Comparison of ENCODE assay signal across 1 cellular context in the genomic region with DNA sequence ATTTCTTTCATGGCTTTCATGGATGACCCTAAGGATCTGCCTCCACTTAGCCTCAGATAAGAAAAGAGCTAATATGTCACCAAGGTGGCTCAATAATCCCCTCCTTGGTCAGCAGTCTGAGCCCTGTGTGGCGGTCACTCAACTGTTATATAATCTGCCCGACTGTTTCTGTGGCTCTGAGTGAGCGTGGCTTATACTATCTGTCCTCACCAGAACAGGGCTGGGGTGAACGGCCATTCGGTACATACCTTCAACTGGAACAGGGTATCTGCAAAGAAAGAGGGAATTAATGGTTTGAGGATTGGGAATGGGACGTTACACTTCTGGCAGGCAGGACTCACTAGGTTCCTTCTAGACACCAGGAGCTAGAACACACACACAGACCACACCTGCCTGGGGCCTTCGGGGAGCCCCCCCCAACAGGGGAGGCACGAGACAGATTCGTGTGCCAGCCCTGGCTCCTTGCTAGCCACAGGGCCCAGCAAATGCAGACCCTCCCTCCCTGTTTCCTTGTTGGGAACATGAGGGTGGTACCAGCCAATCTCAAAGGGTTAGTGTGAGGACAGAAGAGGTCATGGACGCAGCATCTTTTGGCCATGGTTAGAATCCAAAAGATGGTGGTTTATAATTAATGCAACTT.
A peak's percentile ranks its signal among the peaks of the same experiment; 100 is the strongest.
TF ChIP-seq lines count a peak whose summit lies in the region.

No MANE protein-coding gene starts in this region.

TF ChIP-seq in K562, 482 proteins besides CTCF, POLR2A, EP300 and RAD21 (continued from another document):
- TF ChIP-seq POLR3G (IDR thresholded peaks at IDR 0.05; ENCODE audit: extremely low read depth, insufficient read length, insufficient replicate concordance) (no peak), MBD2 (IDR thresholded peaks at IDR 0.05; ENCODE audit: borderline replicate concordance, low read depth) (no peak), CHD4 (IDR thresholded peaks at IDR 0.05; ENCODE audit: insufficient read depth, insufficient replicate concordance, low read depth, low read length, poor library complexity, severe bottlenecking) (no peak), SLC30A9 (CRISPR knock-in tag; IDR thresholded peaks at IDR 0.05) (no peak), JUND (IDR thresholded peaks at IDR 0.05; ENCODE audit: borderline replicate concordance, low read depth, low read length) (no peak), JUND (tag; IDR thresholded peaks at IDR 0.05; ENCODE audit: borderline replicate concordance, low read depth, low read length) (no peak), BCOR (IDR thresholded peaks at IDR 0.05) (no peak), POLR2AphosphoS5 (IDR thresholded peaks at IDR 0.05; ENCODE audit: control insufficient read depth, insufficient read depth, low read depth, low read length) (no peak), ZBTB12 (CRISPR knock-in tag; IDR thresholded peaks at IDR 0.05) (no peak), POLR2AphosphoS2 (IDR thresholded peaks at IDR 0.05; ENCODE audit: low read length) (no peak), ELF4 (CRISPR knock-in tag; IDR thresholded peaks at IDR 0.05) (no peak), ETV1 (tag; conservative IDR thresholded peaks at IDR 0.05; ENCODE audit: low read depth) (no peak), HNRNPK (IDR thresholded peaks at IDR 0.05; ENCODE audit: low read depth, low read length, poor library complexity, severe bottlenecking) (no peak), TCF3 (CRISPR knock-in tag; IDR thresholded peaks at IDR 0.05) (peak; percentile 88), NR2C2 (CRISPR knock-in tag; IDR thresholded peaks at IDR 0.05) (no peak), NR2C2 (tag; IDR thresholded peaks at IDR 0.05) (no peak), MYBL2 (IDR thresholded peaks at IDR 0.05; ENCODE audit: low read depth) (no peak), MYBL2 (CRISPR knock-in tag; IDR thresholded peaks at IDR 0.05; ENCODE audit: borderline replicate concordance) (no peak), ZNF436 (CRISPR knock-in tag; IDR thresholded peaks at IDR 0.05) (no peak), YBX1 (IDR thresholded peaks at IDR 0.05) (no peak), SP1 (CRISPR knock-in tag; IDR thresholded peaks at IDR 0.05) (peak; percentile 20; the same call in 1 of the 2 replicates), YY1 (IDR thresholded peaks at IDR 0.05; ENCODE audit: borderline replicate concordance in 1 of 3, control insufficient read depth in 1 of 3, extremely low read depth in 1 of 3, insufficient read depth in 3 of 3, insufficient read length in 1 of 3, insufficient replicate concordance in 2 of 3, low read depth in 1 of 3, low read length in 2 of 3) (no peak), NBN (IDR thresholded peaks at IDR 0.05; ENCODE audit: low read depth) (no peak), CHCHD3 (CRISPR knock-in tag; IDR thresholded peaks at IDR 0.05) (no peak), ZNF699 (CRISPR knock-in tag; IDR thresholded peaks at IDR 0.05; ENCODE audit: insufficient replicate concordance) (no peak)
- TF ChIP-seq, protein P1, sequence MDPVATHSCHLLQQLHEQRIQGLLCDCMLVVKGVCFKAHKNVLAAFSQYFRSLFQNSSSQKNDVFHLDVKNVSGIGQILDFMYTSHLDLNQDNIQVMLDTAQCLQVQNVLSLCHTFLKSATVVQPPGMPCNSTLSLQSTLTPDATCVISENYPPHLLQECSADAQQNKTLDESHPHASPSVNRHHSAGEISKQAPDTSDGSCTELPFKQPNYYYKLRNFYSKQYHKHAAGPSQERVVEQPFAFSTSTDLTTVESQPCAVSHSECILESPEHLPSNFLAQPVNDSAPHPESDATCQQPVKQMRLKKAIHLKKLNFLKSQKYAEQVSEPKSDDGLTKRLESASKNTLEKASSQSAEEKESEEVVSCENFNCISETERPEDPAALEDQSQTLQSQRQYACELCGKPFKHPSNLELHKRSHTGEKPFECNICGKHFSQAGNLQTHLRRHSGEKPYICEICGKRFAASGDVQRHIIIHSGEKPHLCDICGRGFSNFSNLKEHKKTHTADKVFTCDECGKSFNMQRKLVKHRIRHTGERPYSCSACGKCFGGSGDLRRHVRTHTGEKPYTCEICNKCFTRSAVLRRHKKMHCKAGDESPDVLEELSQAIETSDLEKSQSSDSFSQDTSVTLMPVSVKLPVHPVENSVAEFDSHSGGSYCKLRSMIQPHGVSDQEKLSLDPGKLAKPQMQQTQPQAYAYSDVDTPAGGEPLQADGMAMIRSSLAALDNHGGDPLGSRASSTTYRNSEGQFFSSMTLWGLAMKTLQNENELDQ (CRISPR knock-in tag; IDR thresholded peaks at IDR 0.05; ENCODE audit: borderline replicate concordance) = no peak
